In the genomic region with DNA sequence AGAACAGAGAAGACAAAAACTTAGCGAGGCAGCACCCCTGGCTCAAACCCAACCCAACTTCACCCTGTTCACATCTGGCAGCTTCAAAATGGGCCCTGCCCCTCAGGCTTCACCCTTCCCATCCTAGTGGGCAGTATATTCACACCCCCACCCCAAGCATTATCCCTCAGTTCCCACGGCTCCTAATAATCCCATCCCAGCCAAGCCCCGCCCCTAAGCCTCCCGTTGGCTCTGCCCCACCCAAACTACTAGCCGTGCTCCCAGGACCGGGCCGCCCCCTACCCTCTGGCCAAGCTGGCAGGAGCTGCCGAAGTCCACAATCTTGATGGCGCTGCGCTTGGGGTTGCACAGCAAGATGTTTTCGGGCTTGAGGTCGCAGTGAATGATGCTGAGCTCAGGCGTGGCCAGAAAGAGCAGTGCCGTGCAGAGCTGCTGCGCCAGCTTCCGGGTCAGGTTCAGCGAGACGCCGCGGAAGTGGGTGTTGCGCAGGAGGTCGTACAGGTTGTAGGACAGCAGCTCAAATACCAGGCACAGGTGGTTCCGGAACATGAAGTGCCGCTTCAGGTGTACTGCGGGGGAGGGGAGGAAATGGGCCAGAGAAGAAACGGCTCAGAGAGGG, we compare ENCODE assay signal across 14 cellular contexts. TPM values are rescaled to one million over a fixed set of nuclear protein-coding genes. Genes with fewer than 3 reads are reported as not detected.
DNase-seq lines count a peak whose midpoint lies in the region; ATAC-seq and TF ChIP-seq lines count a peak whose summit lies in the region.
"Had no signal": no experiment of that assay in that cellular context is flagged by ENCODE, and none has a peak within 500 bp of the region (broad histone marks: within the 10 kb centered on the region; RNA-seq: fewer than 3 reads in every experiment).

No MANE protein-coding gene starts in this region.

- peaks cover 36% of the 10 kb centered on the region for H3K4me1 ChIP-seq in CD8-positive, alpha-beta T cell (ENCODE audit: insufficient read depth, low read length)
- H3K4me1 ChIP-seq in neural progenitor cell = peaks cover 6% of the 10 kb centered on the region

- H3F3A ChIP-seq in neural progenitor cell (ENCODE audit: low read depth) = peaks cover 11% of the 10 kb centered on the region

- H3K27me3 Mint-ChIP-seq in CD8-positive, alpha-beta T cell (ENCODE audit: low read depth) = no peaks in the 10 kb centered on the region
- H3K27me3 Mint-ChIP-seq in activated CD8-positive, alpha-beta T cell treated with anti-CD3 and anti-CD28 coated beads for 36 hours = no peaks in the 10 kb centered on the region
- H3K27me3 Mint-ChIP-seq in neural progenitor cell (ENCODE audit: insufficient read depth, low read depth) = peaks cover 18% of the 10 kb centered on the region

- peaks cover 30% of the 10 kb centered on the region for H3K4me1 Mint-ChIP-seq in CD8-positive, alpha-beta T cell (ENCODE audit: low read depth)
- peaks cover 22% of the 10 kb centered on the region for H3K4me1 Mint-ChIP-seq in activated CD8-positive, alpha-beta T cell treated with anti-CD3 and anti-CD28 coated beads for 36 hours (ENCODE audit: low read depth)
- H3K4me1 Mint-ChIP-seq in neural progenitor cell = peaks cover 19% of the 10 kb centered on the region

- H3K9me3 ChIP-seq in CD8-positive, alpha-beta T cell (ENCODE audit: low read length) = no peaks in the 10 kb centered on the region
- H3K9me3 ChIP-seq in neural progenitor cell (ENCODE audit: low read depth) = no peaks in the 10 kb centered on the region
- H3K9me3 ChIP-seq: BLaER1, heart left ventricle, mucosa of descending colon had no signal

- H3K27me3 ChIP-seq in CD8-positive, alpha-beta T cell (ENCODE audit: insufficient read depth, low read length) = no peaks in the 10 kb centered on the region
- H3K27me3 ChIP-seq in neural progenitor cell = no peaks in the 10 kb centered on the region
- H3K27me3 ChIP-seq: BLaER1, heart left ventricle had no signal

- H3K36me3 Mint-ChIP-seq in CD8-positive, alpha-beta T cell = peaks cover 46% of the 10 kb centered on the region
- peaks cover 48% of the 10 kb centered on the region for H3K36me3 Mint-ChIP-seq in activated CD8-positive, alpha-beta T cell treated with anti-CD3 and anti-CD28 coated beads for 36 hours (ENCODE audit: low read depth)
- H3K36me3 Mint-ChIP-seq in neural progenitor cell = peaks cover 38% of the 10 kb centered on the region

- peak overlapping the region; percentile 74 for H3K27ac Mint-ChIP-seq in CD8-positive, alpha-beta T cell
- H3K27ac Mint-ChIP-seq in activated CD8-positive, alpha-beta T cell treated with anti-CD3 and anti-CD28 coated beads for 36 hours = peak overlapping the region; percentile 78
- no peak overlapping the region for H3K27ac Mint-ChIP-seq in neural progenitor cell

- no peak for TF ChIP-seq CTCF in CD8-positive, alpha-beta T cell (IDR thresholded peaks at IDR 0.05)
- TF ChIP-seq CTCF in activated CD8-positive, alpha-beta T cell treated with anti-CD3 and anti-CD28 coated beads for 36 hours (IDR thresholded peaks at IDR 0.05) = no peak
- TF ChIP-seq CTCF in neural progenitor cell (IDR thresholded peaks at IDR 0.05) = no peak
- no peak for TF ChIP-seq CTCF in foreskin fibroblast (IDR thresholded peaks at IDR 0.05; ENCODE audit: low read depth, low read length)

- intact Hi-C loops in CD8-positive, alpha-beta T cell (cut with DNase I, micrococcal nuclease) = loop anchor here in 1 of 2 experiments (10.0 kb wide), 1 partner anchor 483 kb away; a partner anchor contains a TSS
- intact Hi-C loops in activated CD8-positive, alpha-beta T cell treated with anti-CD3 and anti-CD28 coated beads for 36 hours (cut with micrococcal nuclease) = no loop called here

- no peaks in the 10 kb centered on the region for H3K9me3 Mint-ChIP-seq in CD8-positive, alpha-beta T cell
- no peaks in the 10 kb centered on the region for H3K9me3 Mint-ChIP-seq in activated CD8-positive, alpha-beta T cell treated with anti-CD3 and anti-CD28 coated beads for 36 hours
- no peaks in the 10 kb centered on the region for H3K9me3 Mint-ChIP-seq in neural progenitor cell

- no peak overlapping the region for H3K4me3 ChIP-seq in CD8-positive, alpha-beta T cell (ENCODE audit: low read depth, low read length)
- H3K4me3 ChIP-seq in neural progenitor cell (no peak overlapping the region), foreskin fibroblast (ENCODE audit: low read depth in 1 of 2, low read length in 2 of 2) (no peak overlapping the region)
- H3K4me3 ChIP-seq: BLaER1, heart left ventricle, mucosa of descending colon had no signal

- no peak for ATAC-seq in CD8-positive, alpha-beta T cell
- no peak for ATAC-seq in activated CD8-positive, alpha-beta T cell treated with anti-CD3 and anti-CD28 coated beads for 36 hours
- ATAC-seq in GM19455 (IDR thresholded peaks at IDR 0.05; ENCODE audit: unreplicated experiment) (no peak), HG03571 (IDR thresholded peaks at IDR 0.05; ENCODE audit: unreplicated experiment) (no peak), HG03442 (IDR thresholded peaks at IDR 0.05; ENCODE audit: unreplicated experiment) (no peak)
- ATAC-seq: heart left ventricle, mucosa of descending colon had no signal

- CTCF ChIA-PET in CD8-positive, alpha-beta T cell (lab: Charles Lee) = interaction anchor here (1.0 to 2.6 kb wide), 2 partner anchors 17 to 35 kb away, joined by 3 to 24 read pairs; a partner anchor contains a TSS
- CTCF ChIA-PET in activated CD8-positive, alpha-beta T cell treated with anti-CD3 and anti-CD28 coated beads for 36 hours (lab: Charles Lee) = interaction anchor here (4.7 kb wide), 1 partner anchor 15 kb away, joined by 30 read pairs; no protein-coding TSS in a partner anchor

- peak overlapping the region; percentile 58 for H3K4me3 Mint-ChIP-seq in CD8-positive, alpha-beta T cell
- H3K4me3 Mint-ChIP-seq in activated CD8-positive, alpha-beta T cell treated with anti-CD3 and anti-CD28 coated beads for 36 hours = peak overlapping the region; percentile 25
- peak overlapping the region; percentile 8 for H3K4me3 Mint-ChIP-seq in neural progenitor cell

- peaks cover 20% of the 10 kb centered on the region for H3K36me3 ChIP-seq in CD8-positive, alpha-beta T cell (ENCODE audit: insufficient read depth, low read length)
- H3K36me3 ChIP-seq in neural progenitor cell = peaks cover 10% of the 10 kb centered on the region

- H3K27ac ChIP-seq in CD8-positive, alpha-beta T cell (ENCODE audit: low read depth, low read length) = no peak overlapping the region
- no peak overlapping the region for H3K27ac ChIP-seq in neural progenitor cell
- H3K27ac ChIP-seq: BLaER1 had no signal

- POLR2A ChIA-PET in CD8-positive, alpha-beta T cell (lab: Charles Lee) = no interaction called here
- POLR2A ChIA-PET in activated CD8-positive, alpha-beta T cell treated with anti-CD3 and anti-CD28 coated beads for 36 hours (lab: Charles Lee) = interaction anchor here (0.6 to 1.0 kb wide), 2 partner anchors 59 to 240 kb away, joined by 3 read pairs; no protein-coding TSS in a partner anchor

- no peak overlapping the region for H3K4me2 ChIP-seq in neural progenitor cell
- H3K4me2 ChIP-seq: BLaER1 had no signal

- H2AFZ ChIP-seq in neural progenitor cell (replicated peaks) = no peak overlapping the region

- peak in 2 of 7 experiments; percentile 12 to 42 for DNase-seq in CD8-positive, alpha-beta T cell
- peak; percentile 92 for DNase-seq in NCI-H2029 (lab: John Stamatoyannopoulos, UW)
- no peak for DNase-seq in activated CD8-positive, alpha-beta T cell treated with anti-CD3 and anti-CD28 coated beads for 36 hours
- DNase-seq in neural progenitor cell (ENCODE audit: low spot score) = no peak
- no peak for DNase-seq in foreskin fibroblast
- DNase-seq: erythroblast, heart left ventricle, mucosa of descending colon, NCI-H2171 treated with DMSO at 0.1 percent for 48 hours, posterior cingulate gyrus had no signal

- no peak overlapping the region for H3K9ac ChIP-seq in neural progenitor cell
- H3K9ac ChIP-seq: BLaER1 had no signal

- peaks cover 2% of the 10 kb centered on the region for H4K20me1 ChIP-seq in neural progenitor cell (ENCODE audit: low read depth)

- peaks cover 35% of the 10 kb centered on the region for H3K79me2 ChIP-seq in neural progenitor cell (ENCODE audit: low read depth)

RNA-seq across cellular contexts. Expression of a gene that starts 5.8 kb away (rescaled TPM):
- 10 to 100 TPM; 19.0 to 22.6 TPM for total RNA-seq in CD8-positive, alpha-beta T cell
- 1 to 10 TPM; 5.4 to 7.0 TPM for total RNA-seq in activated CD8-positive, alpha-beta T cell treated with anti-CD3 and anti-CD28 coated beads for 36 hours
- 7.8 and 26.8 TPM in 2 replicates for total RNA-seq in neural progenitor cell (ENCODE audit: low replicate concordance)

RNA-seq across cellular contexts. Expression of a gene that starts 18.1 kb away (rescaled TPM):
- 100 to 1,000 TPM; 351 to 365 TPM for total RNA-seq in CD8-positive, alpha-beta T cell
- 100 to 1,000 TPM; 901 to 905 TPM for total RNA-seq in activated CD8-positive, alpha-beta T cell treated with anti-CD3 and anti-CD28 coated beads for 36 hours
- 386 and 428 TPM in 2 replicates for total RNA-seq in neural progenitor cell (ENCODE audit: low replicate concordance)

RNA-seq across cellular contexts. Expression of a gene that starts 49.5 kb away (rescaled TPM):
- total RNA-seq in CD8-positive, alpha-beta T cell = not detected
- total RNA-seq in activated CD8-positive, alpha-beta T cell treated with anti-CD3 and anti-CD28 coated beads for 36 hours = not detected
- total RNA-seq in neural progenitor cell (ENCODE audit: low replicate concordance) = not detected in 2 replicates
- total RNA-seq: heart left ventricle, mucosa of descending colon had no signal

Comparison
In these comparisons a context has a peak if more than half of its experiments do, and no peak if none do; other contexts are left out.
1. H3K4me3 Mint-ChIP-seq: peak in every context shown above with its lines; median percentile 58 in CD8-positive, alpha-beta T cell; 25 in activated CD8-positive, alpha-beta T cell treated with anti-CD3 and anti-CD28 coated beads for 36 hours; 8 in neural progenitor cell.